6 cellular contexts compared by ENCODE assay signal in genomic region chr17:42553866-42554249, GRCh38. TPM values are rescaled to one million over a fixed set of nuclear protein-coding genes. Genes with fewer than 3 reads are reported as not detected.
DNase-seq lines count a peak whose midpoint lies in the region; ATAC-seq and TF ChIP-seq lines count a peak whose summit lies in the region.

No MANE protein-coding gene starts in this region.

- H3K9me3 ChIP-seq in Karpas-422 (ENCODE audit: low read length) = no peaks in the 10 kb centered on the region
- H3K9me3 ChIP-seq in osteoblast (ENCODE audit: low read depth, low read length) = no peaks in the 10 kb centered on the region

- no peak overlapping the region for H2AFZ ChIP-seq in Karpas-422 (ENCODE audit: low read length)
- no peak overlapping the region for H2AFZ ChIP-seq in osteoblast (ENCODE audit: low read length)

- H4K20me1 ChIP-seq in Karpas-422 (ENCODE audit: insufficient read depth, low read depth, low read length) (no peaks in the 10 kb centered on the region), osteoblast (ENCODE audit: insufficient read depth, low read length) (peaks cover 7% of the 10 kb centered on the region)

- H3K27me3 ChIP-seq in Karpas-422 (ENCODE audit: low read length) = no peaks in the 10 kb centered on the region
- no peaks in the 10 kb centered on the region for H3K27me3 ChIP-seq in osteoblast (ENCODE audit: insufficient read depth, low read length)

- no peak overlapping the region for H3K27ac ChIP-seq in Karpas-422 (ENCODE audit: low read length)
- H3K27ac ChIP-seq in osteoblast (ENCODE audit: low read depth, low read length) = peak overlapping the region; percentile 78

- no peaks in the 10 kb centered on the region for H3K9me2 ChIP-seq in Karpas-422 (replicated peaks; ENCODE audit: insufficient read depth, low read length)

- DNase-seq in Karpas-422 (no peak), chondrocyte (ENCODE audit: low spot score) (no peak), osteoblast (ENCODE audit: insufficient read length, low spot score, missing footprints) (peak; percentile 91), NOMO-1 treated with DMSO at 0.1 percent for 48 hours (lab: John Stamatoyannopoulos, UW; ENCODE audit: unreplicated experiment) (no peak)
- no peak for DNase-seq in effector CD8-positive, alpha-beta T cell (lab: John Stamatoyannopoulos, UW)

- H3K4me1 Mint-ChIP-seq in chondrocyte (ENCODE audit: low read depth) = peaks cover 35% of the 10 kb centered on the region

- no peak overlapping the region for H3K27ac Mint-ChIP-seq in chondrocyte (ENCODE audit: unreplicated experiment)

- peak overlapping the region; percentile 88 for H3K4me3 Mint-ChIP-seq in chondrocyte (ENCODE audit: unreplicated experiment)

- H3K9ac ChIP-seq in Karpas-422 (ENCODE audit: low read length) = peak overlapping the region; percentile 89

- TF ChIP-seq CTCF in chondrocyte (IDR thresholded peaks at IDR 0.05) (peak; percentile 24), osteoblast (IDR thresholded peaks at IDR 0.05; ENCODE audit: extremely low read depth, low read depth, low read length) (no peak)

- no peaks in the 10 kb centered on the region for H3K9me3 Mint-ChIP-seq in chondrocyte (ENCODE audit: low read depth)

- no peaks in the 10 kb centered on the region for H3K36me3 Mint-ChIP-seq in chondrocyte (ENCODE audit: low read depth)

- H3K36me3 ChIP-seq in Karpas-422 (ENCODE audit: insufficient read depth, low read length) (no peaks in the 10 kb centered on the region), osteoblast (ENCODE audit: insufficient read depth, low read length) (no peaks in the 10 kb centered on the region)

- H3K4me3 ChIP-seq in Karpas-422 (ENCODE audit: low read length) (peak overlapping the region; percentile 83), osteoblast (ENCODE audit: insufficient read depth, low read length) (peak overlapping the region; percentile 91)

- H3K27me3 Mint-ChIP-seq in chondrocyte (ENCODE audit: low read depth) = no peaks in the 10 kb centered on the region

- H3K79me2 ChIP-seq in Karpas-422 (ENCODE audit: low read length) = peaks cover 7% of the 10 kb centered on the region
- peaks cover 16% of the 10 kb centered on the region for H3K79me2 ChIP-seq in osteoblast (ENCODE audit: insufficient read depth, low read length)

- ATAC-seq in HG03565 (IDR thresholded peaks at IDR 0.05; ENCODE audit: unreplicated experiment) = no peak

- H3K4me1 ChIP-seq in Karpas-422 (ENCODE audit: low read length) (peaks cover 27% of the 10 kb centered on the region), osteoblast (ENCODE audit: insufficient read depth, low read length) (peaks cover 13% of the 10 kb centered on the region)

- H3K4me2 ChIP-seq in Karpas-422 (ENCODE audit: low read depth, low read length, poor library complexity, severe bottlenecking) (peak overlapping the region; percentile 89), osteoblast (ENCODE audit: insufficient read depth, low read length) (peak overlapping the region; percentile 98)

RNA-seq across cellular contexts. Expression of gene HSD17B1, which starts 1.1 kb away (rescaled TPM):
- total RNA-seq in Karpas-422 (2014; rRNA removed; shearing (Covaris generic); ENCODE audit: low replicate concordance) = 0.22 and 1.3 TPM in 2 replicates
- total RNA-seq in chondrocyte (1.4 to 2.6 TPM (median 1.4 TPM) in 3 replicates), osteoblast (1.1 and 1.5 TPM in 2 replicates)

RNA-seq across cellular contexts. Expression of gene COASY, which starts 8.1 kb away (rescaled TPM):
- 46.7 and 56.2 TPM in 2 replicates for total RNA-seq in Karpas-422 (2014; rRNA removed; shearing (Covaris generic); ENCODE audit: low replicate concordance)
- total RNA-seq in chondrocyte = 31.2 to 57.3 TPM (median 37.1 TPM) in 3 replicates
- total RNA-seq in osteoblast = 13.0 and 13.4 TPM in 2 replicates

RNA-seq across cellular contexts. Expression of gene MLX, which starts 13.0 kb away (rescaled TPM):
- 33.0 and 42.4 TPM in 2 replicates for total RNA-seq in Karpas-422 (2014; rRNA removed; shearing (Covaris generic); ENCODE audit: low replicate concordance)
- 30.1 to 37.0 TPM (median 30.3 TPM) in 3 replicates for total RNA-seq in chondrocyte
- 43.4 and 44.8 TPM in 2 replicates for total RNA-seq in osteoblast

RNA-seq across cellular contexts. Expression of gene NAGLU, which starts 17.8 kb away (rescaled TPM):
- total RNA-seq in Karpas-422 (2014; rRNA removed; shearing (Covaris generic); ENCODE audit: low replicate concordance) = 40.0 and 71.8 TPM in 2 replicates
- 64.5 to 68.7 TPM (median 66.4 TPM) in 3 replicates for total RNA-seq in chondrocyte
- total RNA-seq in osteoblast = 91.6 and 99.0 TPM in 2 replicates

RNA-seq across cellular contexts. Expression of gene PSMC3IP, which starts 23.7 kb away (rescaled TPM):
- 5.3 and 7.9 TPM in 2 replicates for total RNA-seq in Karpas-422 (2014; rRNA removed; shearing (Covaris generic); ENCODE audit: low replicate concordance)
- 4.9 to 13.0 TPM (median 6.1 TPM) in 3 replicates for total RNA-seq in chondrocyte
- total RNA-seq in osteoblast = 1.8 TPM in 2 replicates
